In the genomic region with DNA sequence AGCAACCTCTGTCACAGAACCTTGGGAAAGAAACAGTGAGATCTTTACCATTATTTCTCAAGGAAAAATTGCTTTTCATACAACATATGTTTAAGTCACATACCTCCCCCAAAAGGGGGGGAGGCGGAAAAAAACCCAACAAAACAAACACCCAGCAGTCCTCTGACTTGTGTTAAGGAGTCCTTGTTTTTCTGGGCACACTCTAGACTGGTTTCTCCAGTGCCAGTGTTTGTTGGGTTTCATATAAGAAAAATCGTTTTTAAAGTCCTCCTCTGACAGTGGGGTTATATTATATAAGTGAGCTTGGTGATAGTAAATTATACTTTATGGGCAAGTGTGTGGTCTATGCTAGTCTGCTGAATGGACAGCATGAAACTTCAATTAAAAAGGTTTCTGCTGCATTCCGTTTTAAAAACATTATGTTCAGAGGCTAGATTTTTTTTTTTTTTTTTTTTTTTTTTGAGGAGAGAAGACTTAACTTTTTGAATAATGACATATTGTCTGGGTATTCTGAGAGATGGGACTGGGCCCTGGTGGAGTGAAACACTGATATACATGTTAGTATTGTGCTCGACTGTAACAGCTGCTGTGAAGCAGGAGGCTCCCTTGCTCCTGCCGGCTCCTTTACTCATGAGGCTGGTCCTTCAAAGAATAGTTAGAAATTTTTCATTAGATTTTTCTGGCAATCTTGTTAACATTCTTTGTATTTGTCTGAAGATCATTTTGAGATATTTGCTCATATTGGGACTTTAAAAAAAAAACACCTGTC, we compare ENCODE assay signal across 10 cellular contexts.
DNase-seq lines count a peak whose midpoint lies in the region; ATAC-seq and TF ChIP-seq lines count a peak whose summit lies in the region.
"Had no signal": no experiment of that assay in that cellular context is flagged by ENCODE, and none has a peak within 500 bp of the region (broad histone marks: within the 10 kb centered on the region; RNA-seq: fewer than 3 reads in every experiment).

No MANE protein-coding gene starts in this region.

- H3K4me3 ChIP-seq in foreskin fibroblast (ENCODE audit: low read depth in 1 of 2, low read length in 2 of 2) (peak overlapping the region; percentile 30 to 39), osteoblast (ENCODE audit: insufficient read depth, low read length) (peak overlapping the region; percentile 60), vagina (peak overlapping the region; percentile 25 to 30)

- peak; percentile 47 for ATAC-seq in Right ventricle myocardium inferior
- ATAC-seq in GM18502 (IDR thresholded peaks at IDR 0.05; ENCODE audit: poor library complexity, unreplicated experiment), result no peak
- ATAC-seq in HG02938 (IDR thresholded peaks at IDR 0.05; ENCODE audit: unreplicated experiment), result no peak

- H3K27ac ChIP-seq in osteoblast (ENCODE audit: low read depth, low read length) (no peak overlapping the region), vagina (peak overlapping the region; percentile 67)
- H3K27ac ChIP-seq: epithelial cell of prostate had no signal

- H3K27me3 ChIP-seq in osteoblast (ENCODE audit: insufficient read depth, low read length) (no peaks in the 10 kb centered on the region), vagina (no peaks in the 10 kb centered on the region)

- intact Hi-C loops in Right ventricle myocardium inferior (cut with DNase I), result loop anchor here (5.0 kb wide), 1 partner anchor 52 kb away; no protein-coding TSS in a partner anchor
- intact Hi-C loops in cardiac septum (cut with DNase I), result loop anchor here (5.0 kb wide), 2 partner anchors 33 to 72 kb away; a partner anchor contains a TSS
- intact Hi-C loops in vagina (cut with DNase I), result no loop called here

- peaks cover 2% of the 10 kb centered on the region for H3K79me2 ChIP-seq in osteoblast (ENCODE audit: insufficient read depth, low read length)

- H3K9me3 ChIP-seq in osteoblast (ENCODE audit: low read depth, low read length) (no peaks in the 10 kb centered on the region), vagina (no peaks in the 10 kb centered on the region)

- no peak for TF ChIP-seq CTCF in foreskin fibroblast (IDR thresholded peaks at IDR 0.05; ENCODE audit: low read depth, low read length)
- no peak for TF ChIP-seq CTCF in osteoblast (IDR thresholded peaks at IDR 0.05; ENCODE audit: extremely low read depth, low read depth, low read length)
- no peak for TF ChIP-seq CTCF in vagina (IDR thresholded peaks at IDR 0.05)

- DNase-seq in Right ventricle myocardium inferior (ENCODE audit: missing footprints), result no peak
- no peak for DNase-seq in cardiac septum (ENCODE audit: low spot score)
- DNase-seq in foreskin fibroblast, result no peak
- DNase-seq in osteoblast (ENCODE audit: insufficient read length, low spot score, missing footprints), result no peak
- no peak for DNase-seq in vagina (ENCODE audit: extremely low spot score in 2 of 2)
- no peak for DNase-seq in stimulated activated CD4-positive, alpha-beta T cell treated with anti-CD3 and anti-CD28 coated beads, Interleukin-4, amount 100 ng/mL, for 4 hours
- DNase-seq: SHP77 treated with DMSO at 0.1 percent for 48 hours had no signal

- peak overlapping the region; percentile 64 for H2AFZ ChIP-seq in osteoblast (ENCODE audit: low read length)

- peak overlapping the region; percentile 77 for H3K4me2 ChIP-seq in osteoblast (ENCODE audit: insufficient read depth, low read length)

- H3K4me1 ChIP-seq in osteoblast (ENCODE audit: insufficient read depth, low read length), result peaks cover 12% of the 10 kb centered on the region
- H3K4me1 ChIP-seq in vagina, result peaks cover 35% of the 10 kb centered on the region

- H3K36me3 ChIP-seq in osteoblast (ENCODE audit: insufficient read depth, low read length) (no peaks in the 10 kb centered on the region), vagina (no peaks in the 10 kb centered on the region)

- TF ChIP-seq POLR2A in vagina (IDR thresholded peaks at IDR 0.05), result no peak

- peaks cover 12% of the 10 kb centered on the region for H4K20me1 ChIP-seq in osteoblast (ENCODE audit: insufficient read depth, low read length)
